ENCODE assay signal across 1 cellular context in the genomic region with DNA sequence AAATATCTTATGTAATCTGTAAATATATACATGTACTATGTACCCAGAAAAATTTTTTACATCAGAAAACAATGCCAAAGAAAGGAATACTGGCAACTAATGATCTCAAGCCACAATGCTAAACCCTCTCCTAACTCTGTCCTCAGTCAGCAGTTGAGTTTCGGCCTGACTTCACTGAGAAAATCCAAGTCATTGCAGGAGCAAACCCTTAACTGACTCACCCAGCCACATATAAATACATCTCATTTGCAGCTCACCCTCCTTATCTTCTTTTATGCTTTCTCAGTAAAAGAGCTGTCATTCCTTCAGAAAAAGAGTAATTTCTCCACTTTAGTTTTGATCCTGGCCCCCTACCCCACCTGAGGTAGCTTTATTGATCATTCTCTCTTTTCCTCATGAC.
TF ChIP-seq lines count a peak whose summit lies in the region.

No MANE protein-coding gene starts in this region.

TF ChIP-seq in GM23338, 12 proteins besides CTCF, POLR2A, EP300 and RAD21 (continued from another document):
- TF ChIP-seq ZNF462 (CRISPR knock-in tag; IDR thresholded peaks at IDR 0.05) (no peak), ZNF114 (CRISPR knock-in tag; IDR thresholded peaks at IDR 0.05) (no peak), EZH2phosphoT487 (IDR thresholded peaks at IDR 0.05; ENCODE audit: unreplicated experiment) (no peak), CREB1 (CRISPR knock-in tag; IDR thresholded peaks at IDR 0.05; ENCODE audit: low read depth) (no peak), POLR2AphosphoS5 (IDR thresholded peaks at IDR 0.05; ENCODE audit: low read depth) (no peak)
- TF ChIP-seq, protein P1, sequence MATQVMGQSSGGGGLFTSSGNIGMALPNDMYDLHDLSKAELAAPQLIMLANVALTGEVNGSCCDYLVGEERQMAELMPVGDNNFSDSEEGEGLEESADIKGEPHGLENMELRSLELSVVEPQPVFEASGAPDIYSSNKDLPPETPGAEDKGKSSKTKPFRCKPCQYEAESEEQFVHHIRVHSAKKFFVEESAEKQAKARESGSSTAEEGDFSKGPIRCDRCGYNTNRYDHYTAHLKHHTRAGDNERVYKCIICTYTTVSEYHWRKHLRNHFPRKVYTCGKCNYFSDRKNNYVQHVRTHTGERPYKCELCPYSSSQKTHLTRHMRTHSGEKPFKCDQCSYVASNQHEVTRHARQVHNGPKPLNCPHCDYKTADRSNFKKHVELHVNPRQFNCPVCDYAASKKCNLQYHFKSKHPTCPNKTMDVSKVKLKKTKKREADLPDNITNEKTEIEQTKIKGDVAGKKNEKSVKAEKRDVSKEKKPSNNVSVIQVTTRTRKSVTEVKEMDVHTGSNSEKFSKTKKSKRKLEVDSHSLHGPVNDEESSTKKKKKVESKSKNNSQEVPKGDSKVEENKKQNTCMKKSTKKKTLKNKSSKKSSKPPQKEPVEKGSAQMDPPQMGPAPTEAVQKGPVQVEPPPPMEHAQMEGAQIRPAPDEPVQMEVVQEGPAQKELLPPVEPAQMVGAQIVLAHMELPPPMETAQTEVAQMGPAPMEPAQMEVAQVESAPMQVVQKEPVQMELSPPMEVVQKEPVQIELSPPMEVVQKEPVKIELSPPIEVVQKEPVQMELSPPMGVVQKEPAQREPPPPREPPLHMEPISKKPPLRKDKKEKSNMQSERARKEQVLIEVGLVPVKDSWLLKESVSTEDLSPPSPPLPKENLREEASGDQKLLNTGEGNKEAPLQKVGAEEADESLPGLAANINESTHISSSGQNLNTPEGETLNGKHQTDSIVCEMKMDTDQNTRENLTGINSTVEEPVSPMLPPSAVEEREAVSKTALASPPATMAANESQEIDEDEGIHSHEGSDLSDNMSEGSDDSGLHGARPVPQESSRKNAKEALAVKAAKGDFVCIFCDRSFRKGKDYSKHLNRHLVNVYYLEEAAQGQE (IDR thresholded peaks at IDR 0.05; ENCODE audit: unreplicated experiment), result no peak
- TF ChIP-seq, protein P2, sequence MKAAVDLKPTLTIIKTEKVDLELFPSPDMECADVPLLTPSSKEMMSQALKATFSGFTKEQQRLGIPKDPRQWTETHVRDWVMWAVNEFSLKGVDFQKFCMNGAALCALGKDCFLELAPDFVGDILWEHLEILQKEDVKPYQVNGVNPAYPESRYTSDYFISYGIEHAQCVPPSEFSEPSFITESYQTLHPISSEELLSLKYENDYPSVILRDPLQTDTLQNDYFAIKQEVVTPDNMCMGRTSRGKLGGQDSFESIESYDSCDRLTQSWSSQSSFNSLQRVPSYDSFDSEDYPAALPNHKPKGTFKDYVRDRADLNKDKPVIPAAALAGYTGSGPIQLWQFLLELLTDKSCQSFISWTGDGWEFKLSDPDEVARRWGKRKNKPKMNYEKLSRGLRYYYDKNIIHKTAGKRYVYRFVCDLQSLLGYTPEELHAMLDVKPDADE (IDR thresholded peaks at IDR 0.05), result no peak
